Comparison of ENCODE assay signal across 14 cellular contexts in genomic region chr11:14446701-14447169, GRCh38. TPM values are rescaled to one million over a fixed set of nuclear protein-coding genes. Genes with fewer than 3 reads are reported as not detected.
A peak's percentile ranks its signal among the peaks of the same experiment; 100 is the strongest.
DNase-seq lines count a peak whose midpoint lies in the region; ATAC-seq, FAIRE-seq and TF ChIP-seq lines count a peak whose summit lies in the region.
"Had no signal": no experiment of that assay in that cellular context is flagged by ENCODE, and none has a peak within 500 bp of the region (broad histone marks: within the 10 kb centered on the region; RNA-seq: fewer than 3 reads in every experiment).

No MANE protein-coding gene starts in this region.

- no peaks in the 10 kb centered on the region for H3K9me3 Mint-ChIP-seq in activated naive CD8-positive, alpha-beta T cell treated with anti-CD3 and anti-CD28 coated beads for 36 hours
- H3K9me3 Mint-ChIP-seq: CD8-positive, alpha-beta memory T cell; T-helper 2 cell treated with Interferon-gamma antibody and Interleukin-4, amounts not matched to agents 5 μg/mL and 100 μg/mL, for 36 hours had no signal

- H3K36me3 ChIP-seq in BJ (ENCODE audit: control insufficient read depth, insufficient read depth, low read length) (no peaks in the 10 kb centered on the region), keratinocyte (ENCODE audit: control insufficient read depth in 2 of 2, extremely low read depth in 1 of 2, insufficient read depth in 2 of 2, low read length in 2 of 2) (peaks cover 0 to 1% of the 10 kb centered on the region in 2 experiments), BE2C (no peaks in the 10 kb centered on the region)
- H3K36me3 ChIP-seq: colonic mucosa had no signal

- H4K20me1 ChIP-seq in keratinocyte (ENCODE audit: control insufficient read depth, extremely low read depth, insufficient read depth, low read length) = no peaks in the 10 kb centered on the region

- H3K4me1 Mint-ChIP-seq in activated naive CD8-positive, alpha-beta T cell treated with anti-CD3 and anti-CD28 coated beads for 36 hours = peaks cover 48% of the 10 kb centered on the region

- H3K27me3 ChIP-seq in BJ (ENCODE audit: control insufficient read depth, insufficient read depth, low read length) (no peaks in the 10 kb centered on the region), keratinocyte (ENCODE audit: control insufficient read depth, extremely low read depth, insufficient read depth, low read length) (no peaks in the 10 kb centered on the region), BE2C (no peaks in the 10 kb centered on the region)
- H3K27me3 ChIP-seq: colonic mucosa, hepatocyte had no signal

- H3K36me3 Mint-ChIP-seq in activated naive CD8-positive, alpha-beta T cell treated with anti-CD3 and anti-CD28 coated beads for 36 hours = peaks cover 4% of the 10 kb centered on the region

- H3K4me1 ChIP-seq in keratinocyte (ENCODE audit: control insufficient read depth, extremely low read depth, insufficient read depth, low read length) (peaks cover 52% of the 10 kb centered on the region), BE2C (no peaks in the 10 kb centered on the region)
- H3K4me1 ChIP-seq: colonic mucosa had no signal

- TF ChIP-seq CTCF in BJ (IDR thresholded peaks at IDR 0.05; ENCODE audit: insufficient read depth, low read depth, low read length) (no peak), keratinocyte (optimal IDR thresholded peaks at IDR 0.05 in 1 of 3, IDR thresholded peaks at IDR 0.05 in 1 of 3, conservative IDR thresholded peaks at IDR 0.05 in 1 of 3; ENCODE audit: extremely low read depth in 1 of 3, insufficient read depth in 2 of 3, low read length in 3 of 3) (no peak), BE2C (IDR thresholded peaks at IDR 0.05; ENCODE audit: low read depth, low read length) (no peak)

- no peak overlapping the region for H3K4me3 Mint-ChIP-seq in activated naive CD8-positive, alpha-beta T cell treated with anti-CD3 and anti-CD28 coated beads for 36 hours
- H3K4me3 Mint-ChIP-seq: CD8-positive, alpha-beta memory T cell; T-helper 2 cell treated with Interferon-gamma antibody and Interleukin-4, amounts not matched to agents 5 μg/mL and 100 μg/mL, for 36 hours had no signal

- CTCF ChIA-PET in BJ (lab: Yijun Ruan, JAX) = interaction anchor here (0.9 to 1.3 kb wide), 2 partner anchors 84 to 146 kb away, joined by 4 read pairs; no protein-coding TSS in a partner anchor

- no peaks in the 10 kb centered on the region for H3K9me3 ChIP-seq in keratinocyte (ENCODE audit: control insufficient read depth, low read depth, low read length)
- H3K9me3 ChIP-seq in BE2C = no peaks in the 10 kb centered on the region
- H3K9me3 ChIP-seq: colonic mucosa had no signal

- POLR2A ChIA-PET in BJ (lab: Charles Lee) = no interaction called here

- no peaks in the 10 kb centered on the region for H3K27me3 Mint-ChIP-seq in activated naive CD8-positive, alpha-beta T cell treated with anti-CD3 and anti-CD28 coated beads for 36 hours
- H3K27me3 Mint-ChIP-seq: CD8-positive, alpha-beta memory T cell had no signal

- H3K27ac Mint-ChIP-seq in activated naive CD8-positive, alpha-beta T cell treated with anti-CD3 and anti-CD28 coated beads for 36 hours = peak overlapping the region; percentile 56

- H3K79me2 ChIP-seq in keratinocyte (ENCODE audit: control insufficient read depth, insufficient read depth, low read length) = no peaks in the 10 kb centered on the region
- H3K79me2 ChIP-seq: hepatocyte had no signal

- H2AFZ ChIP-seq in keratinocyte (ENCODE audit: control insufficient read depth, low read length) = no peak overlapping the region
- H2AFZ ChIP-seq: hepatocyte had no signal

- peak overlapping the region; percentile 18 for H3K9ac ChIP-seq in keratinocyte (ENCODE audit: control insufficient read depth, extremely low read depth, insufficient read depth, low read length)

- DNase-seq in BJ (ENCODE audit: low read depth) = peak; percentile 76
- DNase-seq in activated naive CD8-positive, alpha-beta T cell treated with anti-CD3 and anti-CD28 coated beads for 36 hours = no peak
- no peak for DNase-seq in keratinocyte (ENCODE audit: low read depth, low spot score)
- DNase-seq in LoVo (ENCODE audit: low spot score) = no peak
- DNase-seq in NCI-H1694 treated with DMSO at 0.1 percent for 48 hours (lab: John Stamatoyannopoulos, UW) = no peak
- no peak for DNase-seq in BE2C
- DNase-seq: CD8-positive, alpha-beta memory T cell; colonic mucosa; NCI-H1092 had no signal

- H3K9me1 ChIP-seq in keratinocyte (ENCODE audit: control insufficient read depth, extremely low read depth, insufficient read depth, low read length) = no peaks in the 10 kb centered on the region

- H3K4me2 ChIP-seq in keratinocyte (ENCODE audit: control insufficient read depth, extremely low read depth, insufficient read depth, low read depth, low read length) = peak overlapping the region; percentile 22
- H3K4me2 ChIP-seq: hepatocyte had no signal

- dilution Hi-C loops in keratinocyte (cut with MboI; ENCODE audit: extremely low pct_ligation_motif_present, low sequenced_read_pairs) = no loop called here

- H3K27ac ChIP-seq in keratinocyte (ENCODE audit: control insufficient read depth, insufficient read depth, low read length) = peak overlapping the region; percentile 77
- H3K27ac ChIP-seq: colonic mucosa, hepatocyte had no signal

- no peak overlapping the region for H3K4me3 ChIP-seq in BJ (ENCODE audit: low read depth, low read length)
- no peak overlapping the region for H3K4me3 ChIP-seq in keratinocyte (ENCODE audit: control insufficient read depth in 2 of 3, extremely low read depth in 1 of 3, insufficient read depth in 2 of 3, low read depth in 1 of 3, low read length in 3 of 3)
- no peak overlapping the region for H3K4me3 ChIP-seq in BE2C (ENCODE audit: low read depth, low read length)
- H3K4me3 ChIP-seq: colonic mucosa, hepatocyte had no signal

- ATAC-seq in HG02885 (IDR thresholded peaks at IDR 0.05; ENCODE audit: poor library complexity, unreplicated experiment) (peak; percentile 42), GM21367 (IDR thresholded peaks at IDR 0.05; ENCODE audit: unreplicated experiment) (no peak)
- ATAC-seq: sciatic nerve had no signal

- FAIRE-seq in keratinocyte (lab: Jason Lieb, UNC) = no peak

RNA-seq across cellular contexts. Expression of gene COPB1, which starts 52.9 kb away (rescaled TPM):
- polyA plus RNA-seq in BJ (2011; rRNA removed) (120 and 179 TPM in 2 replicates), keratinocyte (121 to 169 TPM (median 126 TPM) in 3 replicates)
- polyA minus RNA-seq in BJ (2011; rRNA and poly(A)+ RNA removed) = 100 and 104 TPM in 2 replicates
- total RNA-seq in activated naive CD8-positive, alpha-beta T cell treated with anti-CD3 and anti-CD28 coated beads for 36 hours = 100 to 1,000 TPM in 1 of 2 experiments, 10 to 100 TPM in 1; 99.6 to 100 TPM
- 50.7 TPM for polyA plus RNA-seq in keratinocyte (2011; ENCODE audit: low read depth)
- 49.5 and 112 TPM in 2 replicates for polyA plus RNA-seq in keratinocyte (2011; cell fraction: cytosol; rRNA removed)
- 169 and 215 TPM in 2 replicates for polyA plus RNA-seq in keratinocyte (2011; cell fraction: nucleus; rRNA removed)
- polyA plus RNA-seq in keratinocyte (2012; ENCODE audit: low replicate concordance) = 68.1 and 106 TPM in 2 replicates
- 52.8 to 139 TPM (median 82.5 TPM) in 3 replicates for polyA minus RNA-seq in keratinocyte
- 88.4 TPM for polyA minus RNA-seq in keratinocyte (2011; cell fraction: cytosol; rRNA and poly(A)+ RNA removed)
- 118 and 194 TPM in 2 replicates for polyA minus RNA-seq in keratinocyte (2011; cell fraction: nucleus; rRNA and poly(A)+ RNA removed)
- 36.4 TPM for polyA plus RNA-seq in BE2C (2012; ENCODE audit: insufficient read depth, insufficient read length, low read depth)
